ENCODE assay signal across 8 cellular contexts in the genomic region with DNA sequence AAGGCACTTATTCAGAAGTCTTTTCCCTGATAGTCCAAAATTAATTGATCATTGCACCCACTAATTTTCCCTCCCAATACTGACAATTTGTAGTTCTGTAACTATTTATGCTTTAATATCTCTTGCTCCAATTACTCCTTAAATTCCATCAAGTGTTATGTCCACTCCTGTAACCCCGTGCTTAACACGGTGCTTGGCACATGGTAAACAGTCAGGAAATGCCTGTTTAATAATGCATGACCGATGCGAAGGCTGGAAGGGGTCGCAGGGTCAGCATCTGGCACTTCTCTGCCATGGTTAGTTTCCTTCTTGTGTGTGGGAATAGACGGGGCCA. TPM values are rescaled to one million over a fixed set of nuclear protein-coding genes. Genes with fewer than 3 reads are reported as not detected.
DNase-seq lines count a peak whose midpoint lies in the region; ATAC-seq and TF ChIP-seq lines count a peak whose summit lies in the region.

No MANE protein-coding gene starts in this region.

- H3K4me3 ChIP-seq in GM23248 (peak overlapping the region; percentile 86), fibroblast of villous mesenchyme (ENCODE audit: low read depth, low read length) (peak overlapping the region; percentile 97), sigmoid colon (peak overlapping the region; percentile 85 to 97 (median 92))

- in situ Hi-C loops in GM23248 (cut with MboI) = no loop called here

- H3K27me3 ChIP-seq in GM23248 (replicated peaks; ENCODE audit: insufficient read depth) (no peaks in the 10 kb centered on the region), sigmoid colon (no peaks in the 10 kb centered on the region)

- H3K4me1 ChIP-seq in GM23248 (ENCODE audit: insufficient read depth) (no peaks in the 10 kb centered on the region), sigmoid colon (peaks cover 0 to 22% (median 9%) of the 10 kb centered on the region in 4 donors)

- 2 to 6% methylated on average over 6 of the region's 6 CpGs for WGBS in GM23248 (ENCODE audit: low coverage in 1 of 2, low lambda C conversion rate in 2 of 2, missing lambda C conversion rate in 2 of 2), 2 experiments
- WGBS in sigmoid colon, 2 donors = 1 to 4% methylated on average over 6 of the region's 6 CpGs

- peaks cover 43% of the 10 kb centered on the region for H3K79me2 ChIP-seq in GM23248 (ENCODE audit: insufficient read depth)

- peak overlapping the region; percentile 86 for H3K4me3 Mint-ChIP-seq in T-helper 17 cell

- H3K9me3 ChIP-seq in GM23248 (ENCODE audit: low read depth) = no peaks in the 10 kb centered on the region
- no peaks in the 10 kb centered on the region for H3K9me3 ChIP-seq in T-helper 17 cell (ENCODE audit: control insufficient read depth, low read length, poor library complexity, severe bottlenecking)
- no peaks in the 10 kb centered on the region for H3K9me3 ChIP-seq in sigmoid colon

- H3K4me2 ChIP-seq in GM23248 (ENCODE audit: unreplicated experiment) = peak overlapping the region; percentile 69

- no peak for TF ChIP-seq CTCF in fibroblast of villous mesenchyme (IDR thresholded peaks at IDR 0.05; ENCODE audit: insufficient read depth, low read depth, low read length)
- no peak for TF ChIP-seq CTCF in sigmoid colon (IDR thresholded peaks at IDR 0.05)

- ATAC-seq in T-helper 17 cell = no peak
- ATAC-seq in GM19023 (IDR thresholded peaks at IDR 0.05; ENCODE audit: unreplicated experiment) = no peak

- no peaks in the 10 kb centered on the region for H3K9me2 ChIP-seq in GM23248 (ENCODE audit: insufficient read depth)

- H3K36me3 ChIP-seq in GM23248 (ENCODE audit: low read depth) (no peaks in the 10 kb centered on the region), sigmoid colon (no peaks in the 10 kb centered on the region)

- H3F3A ChIP-seq in GM23248 (ENCODE audit: insufficient read depth) = no peaks in the 10 kb centered on the region

- no peak for TF ChIP-seq POLR2A in sigmoid colon (IDR thresholded peaks at IDR 0.05)

- peak overlapping the region; percentile 96 for H3K27ac Mint-ChIP-seq in T-helper 17 cell

- intact Hi-C loops in sigmoid colon (cut with DNase I) = loop anchor here (5.0 to 10.0 kb wide), 5 partner anchors 104 to 406 kb away; a partner anchor contains a TSS

- no peaks in the 10 kb centered on the region for H3K27me3 Mint-ChIP-seq in T-helper 17 cell

- H4K20me1 ChIP-seq in GM23248 (ENCODE audit: insufficient read depth) = no peaks in the 10 kb centered on the region

- H3K9ac ChIP-seq in GM23248 = peak overlapping the region; percentile 92

- no peaks in the 10 kb centered on the region for H3K36me3 Mint-ChIP-seq in T-helper 17 cell (ENCODE audit: low read depth)

- TF ChIP-seq EP300 in sigmoid colon (IDR thresholded peaks at IDR 0.05) = no peak

- peaks cover 7% of the 10 kb centered on the region for H3K4me1 Mint-ChIP-seq in T-helper 17 cell

- H2AFZ ChIP-seq in GM23248 = peak overlapping the region; percentile 97

- H3K27ac ChIP-seq in GM23248 (peak overlapping the region; percentile 22; the same call in 1 of the 2 replicates), sigmoid colon (peak overlapping the region; percentile 83 to 86 (median 86))

- DNase-seq in GM23248 = no peak
- DNase-seq in T-helper 17 cell = no peak
- DNase-seq in fibroblast of villous mesenchyme (ENCODE audit: low read depth) = peak; percentile 11
- DNase-seq in sigmoid colon = no peak
- no peak for DNase-seq in NCI-H2227 (lab: John Stamatoyannopoulos, UW; ENCODE audit: unreplicated experiment)
- DNase-seq in HK-2 (ENCODE audit: unreplicated experiment) = no peak
- DNase-seq in activated CD4-positive, CD25-positive, alpha-beta regulatory T cell (lab: John Stamatoyannopoulos, UW) = no peak

RNA-seq across cellular contexts. Expression of a gene that starts 0.6 kb away (rescaled TPM):
- 44.5 and 47.3 TPM in 2 replicates for total RNA-seq in GM23248 (2014; rRNA removed; shearing (Covaris generic))
- 35.1 and 35.2 TPM in 2 replicates for polyA plus RNA-seq in GM23248 (2016; fragmentation: Nextera tagmentation; extraction: Ambion mirVana)
- total RNA-seq in T-helper 17 cell = 10 to 100 TPM; 17.2 to 19.2 TPM
- 23.5 and 41.9 TPM in 2 replicates for total RNA-seq in fibroblast of villous mesenchyme
- total RNA-seq in sigmoid colon = 10 to 100 TPM; 17.8 to 47.2 (median 31.4) TPM
- polyA plus RNA-seq in sigmoid colon = 10 to 100 TPM in 1 of 3 donors, 1 to 10 TPM in 2; 5.8 to 13.5 (median 6.6) TPM
